ENCODE assay signal across 16 cellular contexts in the genomic region with DNA sequence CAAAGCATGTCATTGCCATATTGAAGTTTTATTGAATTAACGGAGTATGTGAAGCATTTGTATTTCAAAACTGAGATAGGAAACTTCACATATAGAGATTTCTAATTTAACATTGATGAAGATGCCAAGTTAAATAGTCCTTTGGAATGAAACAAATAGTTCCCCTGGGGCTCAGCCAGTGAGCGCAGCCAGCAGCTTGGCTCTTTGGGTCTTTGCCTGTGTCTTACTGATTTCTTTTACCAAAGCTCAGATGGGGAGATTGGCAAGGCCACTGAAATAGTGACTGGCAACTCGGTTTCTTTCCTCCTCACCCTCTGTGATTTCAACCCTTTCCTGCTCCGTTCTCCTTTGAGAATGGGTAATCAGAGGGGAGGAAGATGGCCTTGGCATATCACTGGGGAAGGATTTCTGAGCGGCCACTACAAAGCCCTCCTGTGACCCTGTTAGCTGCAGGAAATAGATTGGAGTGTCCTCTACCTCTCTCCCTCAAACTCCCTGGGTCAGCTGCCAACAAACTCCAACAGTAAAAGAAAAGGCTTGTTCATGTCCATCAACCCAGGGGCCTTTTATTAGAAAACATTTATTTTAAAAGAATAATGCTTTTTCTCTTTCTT. TPM values are rescaled to one million over a fixed set of nuclear protein-coding genes. Genes with fewer than 3 reads are reported as not detected.
DNase-seq lines count a peak whose midpoint lies in the region; ATAC-seq and TF ChIP-seq lines count a peak whose summit lies in the region.
"Had no signal": no experiment of that assay in that cellular context is flagged by ENCODE, and none has a peak within 500 bp of the region (broad histone marks: within the 10 kb centered on the region; RNA-seq: fewer than 3 reads in every experiment).

No MANE protein-coding gene starts in this region.

- no peak overlapping the region for H2AK5ac ChIP-seq in mesendoderm (ENCODE audit: low read length)

- H3K4me1 ChIP-seq in mesendoderm (ENCODE audit: control insufficient read depth, low read depth, low read length), result no peaks in the 10 kb centered on the region
- H3K4me1 ChIP-seq: SJSA1 had no signal

- no peak overlapping the region for H3K9ac ChIP-seq in mesendoderm (ENCODE audit: low read length)

- no peak overlapping the region for H3K23ac ChIP-seq in mesendoderm (ENCODE audit: low read length)

- no peak overlapping the region for H3K4ac ChIP-seq in mesendoderm (ENCODE audit: low read depth, low read length)

- no peak overlapping the region for H3K18ac ChIP-seq in mesendoderm (ENCODE audit: low read length)

- H4K5ac ChIP-seq in mesendoderm (ENCODE audit: low read length), result no peak overlapping the region

- peak; percentile 45 for DNase-seq in fibroblast of gingiva (ENCODE audit: low read depth)
- DNase-seq in mesendoderm, result peak; percentile 8
- peak; percentile 38 for DNase-seq in superior temporal gyrus (ENCODE audit: extremely low spot score)
- no peak for DNase-seq in NCI-H187 (lab: John Stamatoyannopoulos, UW)
- no peak for DNase-seq in SIG-M5 treated with dmso at 0.1 percent for 504 hours (lab: John Stamatoyannopoulos, UW; ENCODE audit: unreplicated experiment)
- DNase-seq: activated CD4-positive, alpha-beta T cell treated with anti-CD3 and anti-CD28 coated beads for 4 hours; foreskin fibroblast; GF-D8; GOT3; Karpas-422; NCI-H1417 treated with DMSO at 0.1 percent for 48 hours; trophoblast cell had no signal

- H3K36me3 ChIP-seq in mesendoderm (ENCODE audit: control insufficient read depth, insufficient read depth, low read length), result no peaks in the 10 kb centered on the region
- H3K36me3 ChIP-seq: SJSA1 had no signal

- no peak overlapping the region for H3K4me2 ChIP-seq in mesendoderm (ENCODE audit: low read length)

- TF ChIP-seq CTCF in VCaP (conservative IDR thresholded peaks at IDR 0.05), result no peak

- H2BK120ac ChIP-seq in mesendoderm (ENCODE audit: low read depth, low read length), result no peak overlapping the region

- H3K27ac ChIP-seq in VCaP, result peak overlapping the region; percentile 48
- H3K27ac ChIP-seq in mesendoderm (ENCODE audit: low read depth, low read length), result no peak overlapping the region
- H3K27ac ChIP-seq: SJSA1 had no signal

- no peak overlapping the region for H2BK5ac ChIP-seq in mesendoderm (ENCODE audit: low read length)

- no peak for ATAC-seq in GM19035 (IDR thresholded peaks at IDR 0.05; ENCODE audit: unreplicated experiment)
- ATAC-seq in GM19467 (IDR thresholded peaks at IDR 0.05; ENCODE audit: unreplicated experiment), result no peak

- no peaks in the 10 kb centered on the region for H3K79me2 ChIP-seq in mesendoderm (ENCODE audit: control insufficient read depth, insufficient read depth, low read length)

- no CpG with 5 or more reads among the region's 5 CpGs for WGBS in mesendoderm (ENCODE audit: extremely low coverage, insufficient coverage, low lambda C conversion rate)

- H4K8ac ChIP-seq in mesendoderm (ENCODE audit: low read depth, low read length), result no peak overlapping the region

- H3K27me3 ChIP-seq in mesendoderm (ENCODE audit: insufficient read depth, low read length, poor library complexity), result no peaks in the 10 kb centered on the region
- H3K27me3 ChIP-seq: SJSA1 had no signal

- no peak overlapping the region for H3K56ac ChIP-seq in mesendoderm (ENCODE audit: low read length)

- H3K79me1 ChIP-seq in mesendoderm (ENCODE audit: low read length), result no peaks in the 10 kb centered on the region

- H2BK15ac ChIP-seq in mesendoderm (replicated peaks; ENCODE audit: low read depth), result no peak overlapping the region

- H3K4me3 ChIP-seq in mesendoderm (ENCODE audit: low read length), result no peak overlapping the region
- H3K4me3 ChIP-seq: SJSA1 had no signal

RNA-seq across cellular contexts. Expression of gene ITGA9, which starts 59.5 kb away (rescaled TPM):
- polyA plus RNA-seq in mesendoderm (2013, experiment 1 of 2), result 7.7 TPM
- polyA plus RNA-seq in mesendoderm (2013, experiment 2 of 2), result 7.4 TPM

Comparison
In these comparisons a context has a peak if more than half of its experiments do, and no peak if none do; other contexts are left out.
1. DNase-seq: peak in fibroblast of gingiva (single experiment), mesendoderm (single experiment) and superior temporal gyrus (single experiment); none in NCI-H187 (0 of 2) and SIG-M5 treated with dmso at 0.1 percent for 504 hours (single experiment).